Comparison of ENCODE assay signal across 8 cellular contexts in genomic region chr15:38453971-38454686, GRCh38. TPM values are rescaled to one million over a fixed set of nuclear protein-coding genes. Genes with fewer than 3 reads are reported as not detected.
DNase-seq lines count a peak whose midpoint lies in the region; ATAC-seq lines count a peak whose summit lies in the region.

FAM98B (plus strand) TSS chr15:38454127; CDS start chr15:38454162, 35 bp downstream.

- H2AFZ ChIP-seq in mesenchymal stem cell (ENCODE audit: low read depth, low read length): peak within 1 kb of the TSS; percentile 99

- peak; percentile 86 for ATAC-seq in GM19463 (IDR thresholded peaks at IDR 0.05; ENCODE audit: unreplicated experiment)

- H3K4me2 ChIP-seq in mesenchymal stem cell (ENCODE audit: low read length, poor library complexity, severe bottlenecking): peak within 1 kb of the TSS; percentile 83

- no peaks in the 10 kb centered on the region for H3K9me3 ChIP-seq in endocrine pancreas (ENCODE audit: control insufficient read depth, low read length)
- H3K9me3 ChIP-seq in mesenchymal stem cell (ENCODE audit: control insufficient read depth, low read length): no peaks in the 10 kb centered on the region

- H2BK120ac ChIP-seq in mesenchymal stem cell (ENCODE audit: low read depth, low read length): peak within 1 kb of the TSS; percentile 55

- peak within 1 kb of the TSS; percentile 99 for H3K27ac ChIP-seq in mesenchymal stem cell (ENCODE audit: low read length, poor library complexity, severe bottlenecking)

- H2AK5ac ChIP-seq in mesenchymal stem cell (ENCODE audit: low read length, severe bottlenecking): no peak within 1 kb of the TSS

- H3K23ac ChIP-seq in mesenchymal stem cell (ENCODE audit: low read length in 2 of 2): peak within 1 kb of the TSS in 1 of 2 experiments; percentile 97

- H4K91ac ChIP-seq in mesenchymal stem cell (ENCODE audit: low read length): peak within 1 kb of the TSS; percentile 97

- peak within 1 kb of the TSS; percentile 87 for H2BK5ac ChIP-seq in mesenchymal stem cell (ENCODE audit: low read depth, low read length, poor library complexity, severe bottlenecking)

- H3K79me1 ChIP-seq in mesenchymal stem cell (replicated peaks; ENCODE audit: low read length, poor library complexity, severe bottlenecking): peaks cover 17% of the 10 kb centered on the region

- peaks cover 18% of the 10 kb centered on the region for H3K4me1 ChIP-seq in endocrine pancreas (ENCODE audit: control insufficient read depth, insufficient read depth, low read length)
- peaks cover 1% of the 10 kb centered on the region for H3K4me1 ChIP-seq in mesenchymal stem cell (ENCODE audit: control insufficient read depth, insufficient read depth, low read depth, low read length)

- H3K4ac ChIP-seq in mesenchymal stem cell (ENCODE audit: low read depth in 1 of 2, low read length in 2 of 2): peak within 1 kb of the TSS; percentile 92 to 97

- peak within 1 kb of the TSS; percentile 93 for H2BK15ac ChIP-seq in mesenchymal stem cell (ENCODE audit: low read depth, poor library complexity, severe bottlenecking)

- whole genome bisulfite sequencing in mesenchymal stem cell: under 1% methylated on average over 43 of the region's 48 CpGs

- H2BK12ac ChIP-seq in mesenchymal stem cell (ENCODE audit: low read length in 2 of 2): peak within 1 kb of the TSS; percentile 78 to 81

- H3K14ac ChIP-seq in mesenchymal stem cell (ENCODE audit: low read length in 2 of 2): peak within 1 kb of the TSS; percentile 96 to 98

- no peaks in the 10 kb centered on the region for H3K27me3 ChIP-seq in endocrine pancreas (ENCODE audit: control insufficient read depth, insufficient read depth, low read length)
- no peaks in the 10 kb centered on the region for H3K27me3 ChIP-seq in mesenchymal stem cell (ENCODE audit: control insufficient read depth in 1 of 2, insufficient read depth in 1 of 2, low read length in 2 of 2)

- H3K9ac ChIP-seq in endocrine pancreas (ENCODE audit: control insufficient read depth, insufficient read depth, low read length): peak within 1 kb of the TSS; percentile 86
- peak within 1 kb of the TSS; percentile 98 for H3K9ac ChIP-seq in mesenchymal stem cell (ENCODE audit: low read length)

- DNase-seq in COLO668 (lab: John Stamatoyannopoulos, UW; ENCODE audit: unreplicated experiment) (peak; percentile 89), HPDE6-E6E7 (ENCODE audit: extremely low spot score) (peak; percentile 69), NOMO-1 (lab: John Stamatoyannopoulos, UW; ENCODE audit: unreplicated experiment in 2 of 2) (peak; percentile 61 to 80), mesenchymal stem cell (peak; percentile 92)
- DNase-seq in activated CD8-positive, alpha-beta memory T cell treated with anti-CD3 and anti-CD28 coated beads for 48 hours (ENCODE audit: low read depth in 2 of 3, low spot score in 2 of 3): peak; percentile 77 to 94 (median 94)
- DNase-seq in stimulated activated CD8-positive, alpha-beta memory T cell treated with anti-CD3 and anti-CD28 coated beads, Interleukin-12 subunit alpha, Interleukin-12 subunit beta, amount 100 ng/mL, for 4 hours (ENCODE audit: low read depth): peak; percentile 80

- H3K4me3 ChIP-seq in endocrine pancreas (ENCODE audit: control insufficient read depth, insufficient read depth, low read length) (peak within 1 kb of the TSS; percentile 95), mesenchymal stem cell (ENCODE audit: insufficient read depth in 1 of 2, low read depth in 1 of 2, low read length in 2 of 2) (peak within 1 kb of the TSS; percentile 95 to 99)

- peak within 1 kb of the TSS; percentile 100 for H3K18ac ChIP-seq in mesenchymal stem cell (ENCODE audit: low read depth in 1 of 2, low read length in 2 of 2)

- H4K8ac ChIP-seq in mesenchymal stem cell (ENCODE audit: low read length): peak within 1 kb of the TSS; percentile 100

- H3K36me3 ChIP-seq in endocrine pancreas (ENCODE audit: control insufficient read depth, insufficient read depth, low read length) (no peaks in the 10 kb centered on the region), mesenchymal stem cell (ENCODE audit: control insufficient read depth in 1 of 2, insufficient read depth in 2 of 2, low read depth in 1 of 2, low read length in 2 of 2) (peaks cover 0 to 8% of the 10 kb centered on the region in 2 experiments)

RNA-seq across cellular contexts. Expression of gene FAM98B, which starts in this region (rescaled TPM):
- polyA plus RNA-seq in mesenchymal stem cell (2013, experiment 1 of 2): 19.2 TPM
- polyA plus RNA-seq in mesenchymal stem cell (2013, experiment 2 of 2): 21.0 TPM

Comparison
In these comparisons a context has a peak if more than half of its experiments do, and no peak if none do; other contexts are left out.
1. Peak in every context shown above with its lines: DNase-seq, ATAC-seq, H3K4me3 ChIP-seq and H3K27ac ChIP-seq.